ENCODE assay signal across 24 cellular contexts in genomic region chr4:3877868-3878267, GRCh38.
DNase-seq lines count a peak whose midpoint lies in the region; ATAC-seq and TF ChIP-seq lines count a peak whose summit lies in the region.
"Had no signal": no experiment of that assay in that cellular context is flagged by ENCODE, and none has a peak within 500 bp of the region (broad histone marks: within the 10 kb centered on the region; RNA-seq: fewer than 3 reads in every experiment).

No MANE protein-coding gene starts in this region.

- TF ChIP-seq CTCF in natural killer cell (IDR thresholded peaks at IDR 0.05) = no peak

- H3K27ac Mint-ChIP-seq in natural killer cell = no peak overlapping the region
- no peak overlapping the region for H3K27ac Mint-ChIP-seq in natural killer cell treated with Interleukin-12 subunit alpha and Interleukin-12 subunit beta and Interleukin-15 and Interleukin-18, amount 100 ng/mL, for 72 hours
- H3K27ac Mint-ChIP-seq: CD14-positive monocyte; CD8-positive, alpha-beta memory T cell had no signal

- no peaks in the 10 kb centered on the region for H3K27me3 ChIP-seq in Karpas-422 (ENCODE audit: low read length)
- H3K27me3 ChIP-seq: BE2C had no signal

- H3K4me3 ChIP-seq in Karpas-422 (ENCODE audit: low read length) = no peak overlapping the region
- H3K4me3 ChIP-seq: BLaER1, GM12878 had no signal

- peaks cover 35 to 39% of the 10 kb centered on the region in 2 donors for H3K4me1 Mint-ChIP-seq in natural killer cell
- H3K4me1 Mint-ChIP-seq in natural killer cell treated with Interleukin-12 subunit alpha and Interleukin-12 subunit beta and Interleukin-15 and Interleukin-18, amount 100 ng/mL, for 72 hours (ENCODE audit: low read depth in 2 of 2) = peaks cover 20 to 27% of the 10 kb centered on the region in 2 donors

- no peak overlapping the region for H3K4me2 ChIP-seq in Karpas-422 (ENCODE audit: low read depth, low read length, poor library complexity, severe bottlenecking)

- H3K27me3 Mint-ChIP-seq in natural killer cell (ENCODE audit: low read depth in 2 of 2) = peaks cover 37 to 52% of the 10 kb centered on the region in 2 donors
- H3K27me3 Mint-ChIP-seq in natural killer cell treated with Interleukin-12 subunit alpha and Interleukin-12 subunit beta and Interleukin-15 and Interleukin-18, amount 100 ng/mL, for 72 hours = peaks cover 35 to 44% of the 10 kb centered on the region in 2 donors

- H3K9ac ChIP-seq in Karpas-422 (ENCODE audit: low read length) = no peak overlapping the region
- H3K9ac ChIP-seq: BLaER1 had no signal

- H3K4me3 Mint-ChIP-seq in natural killer cell = peak overlapping the region; percentile 82
- no peak overlapping the region for H3K4me3 Mint-ChIP-seq in natural killer cell treated with Interleukin-12 subunit alpha and Interleukin-12 subunit beta and Interleukin-15 and Interleukin-18, amount 100 ng/mL, for 72 hours
- H3K4me3 Mint-ChIP-seq: CD4-positive, CD25-positive, alpha-beta regulatory T cell had no signal

- H4K20me1 ChIP-seq in Karpas-422 (ENCODE audit: insufficient read depth, low read depth, low read length) = no peaks in the 10 kb centered on the region

- no peaks in the 10 kb centered on the region for H3K9me2 ChIP-seq in Karpas-422 (replicated peaks; ENCODE audit: insufficient read depth, low read length)

- H3K79me2 ChIP-seq in Karpas-422 (ENCODE audit: low read length) = no peaks in the 10 kb centered on the region

- ATAC-seq in natural killer cell (no peak), HG03378 (IDR thresholded peaks at IDR 0.05; ENCODE audit: unreplicated experiment) (no peak)
- ATAC-seq in natural killer cell treated with Interleukin-12 subunit alpha and Interleukin-12 subunit beta and Interleukin-15 and Interleukin-18, amount 100 ng/mL, for 72 hours = no peak
- ATAC-seq: GM12878 had no signal

- H3K36me3 Mint-ChIP-seq in natural killer cell = peaks cover 13% of the 10 kb centered on the region
- H3K36me3 Mint-ChIP-seq in natural killer cell treated with Interleukin-12 subunit alpha and Interleukin-12 subunit beta and Interleukin-15 and Interleukin-18, amount 100 ng/mL, for 72 hours = peaks cover 13% of the 10 kb centered on the region
- H3K36me3 Mint-ChIP-seq: CD4-positive, alpha-beta memory T cell had no signal

- no peaks in the 10 kb centered on the region for H3K4me1 ChIP-seq in Karpas-422 (ENCODE audit: low read length)

- no peak overlapping the region for H2AFZ ChIP-seq in Karpas-422 (ENCODE audit: low read length)

- no peak overlapping the region for H3K27ac ChIP-seq in Karpas-422 (ENCODE audit: low read length)
- H3K27ac ChIP-seq: BLaER1 had no signal

- H3K9me3 Mint-ChIP-seq in natural killer cell = peaks cover 0 to 7% of the 10 kb centered on the region in 2 donors
- H3K9me3 Mint-ChIP-seq in natural killer cell treated with Interleukin-12 subunit alpha and Interleukin-12 subunit beta and Interleukin-15 and Interleukin-18, amount 100 ng/mL, for 72 hours = no peaks in the 10 kb centered on the region

- intact Hi-C loops in natural killer cell (cut with micrococcal nuclease) = no loop called here

- H3K36me3 ChIP-seq in Karpas-422 (ENCODE audit: insufficient read depth, low read length) = no peaks in the 10 kb centered on the region
- H3K36me3 ChIP-seq: BE2C, BLaER1 had no signal

- DNase-seq in natural killer cell (no peak), Karpas-422 (peak; percentile 11), epidermal melanocyte (ENCODE audit: insufficient read length, low spot score) (peak; percentile 6), NCI-H2196 treated with DMSO at 0.1 percent for 48 hours (lab: John Stamatoyannopoulos, UW; ENCODE audit: unreplicated experiment) (no peak), NCI-H1694 (lab: John Stamatoyannopoulos, UW) (no peak)
- no peak for DNase-seq in natural killer cell treated with Interleukin-12 subunit alpha and Interleukin-12 subunit beta and Interleukin-15 and Interleukin-18, amount 100 ng/mL, for 72 hours (ENCODE audit: low spot score)
- DNase-seq: ACHN; BE2C; C1 segment of cervical spinal cord; CD4-positive, alpha-beta memory T cell; CD4-positive, CD25-positive, alpha-beta regulatory T cell; COR-L47; DMS 273 treated with DMSO at 0.1 percent for 48 hours; DMS153; DMS53; DMS79; DND-41; EL; GDM1 had no signal

- H3K9me3 ChIP-seq in Karpas-422 (ENCODE audit: low read length) = no peaks in the 10 kb centered on the region
- H3K9me3 ChIP-seq: BE2C had no signal

Comparison
In these comparisons a context has a peak if more than half of its experiments do, and no peak if none do; other contexts are left out.
1. DNase-seq: peak in Karpas-422 (single experiment) and epidermal melanocyte (single experiment); none in natural killer cell (single experiment), natural killer cell treated with Interleukin-12 subunit alpha and Interleukin-12 subunit beta and Interleukin-15 and Interleukin-18, amount 100 ng/mL, for 72 hours (single experiment), NCI-H2196 treated with DMSO at 0.1 percent for 48 hours (single experiment) and NCI-H1694 (single experiment).